ENCODE assay signal across 1 cellular context in genomic region chr2:74391580-74392448, GRCh38.
TF ChIP-seq lines count a peak whose summit lies in the region.

No MANE protein-coding gene starts in this region.

TF ChIP-seq in HepG2, 621 proteins besides CTCF, POLR2A, EP300 and RAD21 (continued from another document and continues in another):
- TF ChIP-seq ZNF652 (CRISPR knock-in tag; IDR thresholded peaks at IDR 0.05; ENCODE audit: borderline replicate concordance, low read depth) (no peak; the same call in 1 of the 2 replicates), TRAFD1 (CRISPR knock-in tag; IDR thresholded peaks at IDR 0.05; ENCODE audit: borderline replicate concordance) (no peak), ZFP90 (CRISPR knock-in tag; IDR thresholded peaks at IDR 0.05; ENCODE audit: borderline replicate concordance) (no peak), BRCA1 (CRISPR knock-in tag; IDR thresholded peaks at IDR 0.05) (no peak), ZNF597 (CRISPR knock-in tag; IDR thresholded peaks at IDR 0.05) (no peak), KLF12 (CRISPR knock-in tag; IDR thresholded peaks at IDR 0.05; ENCODE audit: borderline replicate concordance) (peak; percentile 65; the same call in 1 of the 2 replicates), ZNF20 (CRISPR knock-in tag; IDR thresholded peaks at IDR 0.05) (no peak), ZSCAN12 (CRISPR knock-in tag; IDR thresholded peaks at IDR 0.05) (no peak), ZNF720 (CRISPR knock-in tag; IDR thresholded peaks at IDR 0.05) (no peak), ZNF713 (CRISPR knock-in tag; IDR thresholded peaks at IDR 0.05) (no peak; the same call in 1 of the 2 replicates), SIN3B (IDR thresholded peaks at IDR 0.05; ENCODE audit: low read length) (peak; percentile 66; the same call in 1 of the 2 replicates), TFAP4 (IDR thresholded peaks at IDR 0.05; ENCODE audit: borderline replicate concordance, low read depth) (peak; percentile 45; the same call in 1 of the 2 replicates), DMAP1 (CRISPR knock-in tag; IDR thresholded peaks at IDR 0.05) (peak; percentile 76; the same call in 1 of the 2 replicates), ISX (CRISPR knock-in tag; conservative IDR thresholded peaks at IDR 0.05) (no peak), ZBTB25 (CRISPR knock-in tag; IDR thresholded peaks at IDR 0.05) (no peak; the same call in none of the 2 replicates), ZNF670 (CRISPR knock-in tag; IDR thresholded peaks at IDR 0.05; ENCODE audit: borderline replicate concordance) (peak; percentile 74; the same call in 1 of the 2 replicates), KMT2B (CRISPR knock-in tag; IDR thresholded peaks at IDR 0.05) (peak; percentile 91), KLF13 (CRISPR knock-in tag; IDR thresholded peaks at IDR 0.05) (0 out of 2 replicates have a peak, but pooled peaks have one; percentile 78), RFX5 (IDR thresholded peaks at IDR 0.05; ENCODE audit: low read depth, low read length) (no peak), ZNF552 (CRISPR knock-in tag; IDR thresholded peaks at IDR 0.05; ENCODE audit: borderline replicate concordance) (no peak; the same call in 1 of the 2 replicates), KAT8 (CRISPR knock-in tag; IDR thresholded peaks at IDR 0.05) (peak; percentile 86), SOX13 (IDR thresholded peaks at IDR 0.05) (no peak), SOX13 (CRISPR knock-in tag; conservative IDR thresholded peaks at IDR 0.05 in 1 of 2, IDR thresholded peaks at IDR 0.05 in 1 of 2) (no peak), PHF20 (CRISPR knock-in tag; IDR thresholded peaks at IDR 0.05) (peak; percentile 66; the same call in 1 of the 2 replicates)
- TF ChIP-seq, protein P1, sequence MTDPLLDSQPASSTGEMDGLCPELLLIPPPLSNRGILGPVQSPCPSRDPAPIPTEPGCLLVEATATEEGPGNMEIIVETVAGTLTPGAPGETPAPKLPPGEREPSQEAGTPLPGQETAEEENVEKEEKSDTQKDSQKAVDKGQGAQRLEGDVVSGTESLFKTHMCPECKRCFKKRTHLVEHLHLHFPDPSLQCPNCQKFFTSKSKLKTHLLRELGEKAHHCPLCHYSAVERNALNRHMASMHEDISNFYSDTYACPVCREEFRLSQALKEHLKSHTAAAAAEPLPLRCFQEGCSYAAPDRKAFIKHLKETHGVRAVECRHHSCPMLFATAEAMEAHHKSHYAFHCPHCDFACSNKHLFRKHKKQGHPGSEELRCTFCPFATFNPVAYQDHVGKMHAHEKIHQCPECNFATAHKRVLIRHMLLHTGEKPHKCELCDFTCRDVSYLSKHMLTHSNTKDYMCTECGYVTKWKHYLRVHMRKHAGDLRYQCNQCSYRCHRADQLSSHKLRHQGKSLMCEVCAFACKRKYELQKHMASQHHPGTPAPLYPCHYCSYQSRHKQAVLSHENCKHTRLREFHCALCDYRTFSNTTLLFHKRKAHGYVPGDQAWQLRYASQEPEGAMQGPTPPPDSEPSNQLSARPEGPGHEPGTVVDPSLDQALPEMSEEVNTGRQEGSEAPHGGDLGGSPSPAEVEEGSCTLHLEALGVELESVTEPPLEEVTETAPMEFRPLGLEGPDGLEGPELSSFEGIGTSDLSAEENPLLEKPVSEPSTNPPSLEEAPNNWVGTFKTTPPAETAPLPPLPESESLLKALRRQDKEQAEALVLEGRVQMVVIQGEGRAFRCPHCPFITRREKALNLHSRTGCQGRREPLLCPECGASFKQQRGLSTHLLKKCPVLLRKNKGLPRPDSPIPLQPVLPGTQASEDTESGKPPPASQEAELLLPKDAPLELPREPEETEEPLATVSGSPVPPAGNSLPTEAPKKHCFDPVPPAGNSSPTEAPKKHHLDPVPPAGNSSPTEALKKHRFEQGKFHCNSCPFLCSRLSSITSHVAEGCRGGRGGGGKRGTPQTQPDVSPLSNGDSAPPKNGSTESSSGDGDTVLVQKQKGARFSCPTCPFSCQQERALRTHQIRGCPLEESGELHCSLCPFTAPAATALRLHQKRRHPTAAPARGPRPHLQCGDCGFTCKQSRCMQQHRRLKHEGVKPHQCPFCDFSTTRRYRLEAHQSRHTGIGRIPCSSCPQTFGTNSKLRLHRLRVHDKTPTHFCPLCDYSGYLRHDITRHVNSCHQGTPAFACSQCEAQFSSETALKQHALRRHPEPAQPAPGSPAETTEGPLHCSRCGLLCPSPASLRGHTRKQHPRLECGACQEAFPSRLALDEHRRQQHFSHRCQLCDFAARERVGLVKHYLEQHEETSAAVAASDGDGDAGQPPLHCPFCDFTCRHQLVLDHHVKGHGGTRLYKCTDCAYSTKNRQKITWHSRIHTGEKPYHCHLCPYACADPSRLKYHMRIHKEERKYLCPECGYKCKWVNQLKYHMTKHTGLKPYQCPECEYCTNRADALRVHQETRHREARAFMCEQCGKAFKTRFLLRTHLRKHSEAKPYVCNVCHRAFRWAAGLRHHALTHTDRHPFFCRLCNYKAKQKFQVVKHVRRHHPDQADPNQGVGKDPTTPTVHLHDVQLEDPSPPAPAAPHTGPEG (CRISPR knock-in tag; IDR thresholded peaks at IDR 0.05) = 0 out of 2 replicates have a peak, but pooled peaks have one; percentile 16
- TF ChIP-seq, protein P2, sequence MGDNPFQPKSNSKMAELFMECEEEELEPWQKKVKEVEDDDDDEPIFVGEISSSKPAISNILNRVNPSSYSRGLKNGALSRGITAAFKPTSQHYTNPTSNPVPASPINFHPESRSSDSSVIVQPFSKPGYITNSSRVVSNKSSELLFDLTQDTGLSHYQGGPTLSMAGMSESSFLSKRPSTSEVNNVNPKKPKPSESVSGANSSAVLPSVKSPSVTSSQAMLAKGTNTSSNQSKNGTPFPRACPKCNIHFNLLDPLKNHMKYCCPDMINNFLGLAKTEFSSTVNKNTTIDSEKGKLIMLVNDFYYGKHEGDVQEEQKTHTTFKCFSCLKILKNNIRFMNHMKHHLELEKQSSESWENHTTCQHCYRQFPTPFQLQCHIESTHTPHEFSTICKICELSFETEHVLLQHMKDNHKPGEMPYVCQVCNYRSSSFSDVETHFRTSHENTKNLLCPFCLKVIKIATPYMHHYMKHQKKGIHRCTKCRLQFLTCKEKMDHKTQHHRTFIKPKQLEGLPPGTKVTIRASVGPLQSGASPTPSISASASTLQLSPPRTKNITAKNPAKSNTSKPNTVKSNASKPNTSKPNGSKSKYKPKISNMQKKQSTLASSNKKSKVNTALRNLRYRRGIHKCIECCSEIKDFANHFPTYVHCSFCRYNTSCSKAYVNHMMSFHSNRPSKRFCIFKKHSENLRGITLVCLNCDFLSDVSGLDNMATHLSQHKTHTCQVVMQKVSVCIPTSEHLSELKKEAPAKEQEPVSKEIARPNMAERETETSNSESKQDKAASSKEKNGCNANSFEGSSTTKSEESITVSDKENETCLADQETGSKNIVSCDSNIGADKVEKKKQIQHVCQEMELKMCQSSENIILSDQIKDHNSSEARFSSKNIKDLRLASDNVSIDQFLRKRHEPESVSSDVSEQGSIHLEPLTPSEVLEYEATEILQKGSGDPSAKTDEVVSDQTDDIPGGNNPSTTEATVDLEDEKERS (CRISPR knock-in tag; IDR thresholded peaks at IDR 0.05) = no peak
- TF ChIP-seq, protein P3, sequence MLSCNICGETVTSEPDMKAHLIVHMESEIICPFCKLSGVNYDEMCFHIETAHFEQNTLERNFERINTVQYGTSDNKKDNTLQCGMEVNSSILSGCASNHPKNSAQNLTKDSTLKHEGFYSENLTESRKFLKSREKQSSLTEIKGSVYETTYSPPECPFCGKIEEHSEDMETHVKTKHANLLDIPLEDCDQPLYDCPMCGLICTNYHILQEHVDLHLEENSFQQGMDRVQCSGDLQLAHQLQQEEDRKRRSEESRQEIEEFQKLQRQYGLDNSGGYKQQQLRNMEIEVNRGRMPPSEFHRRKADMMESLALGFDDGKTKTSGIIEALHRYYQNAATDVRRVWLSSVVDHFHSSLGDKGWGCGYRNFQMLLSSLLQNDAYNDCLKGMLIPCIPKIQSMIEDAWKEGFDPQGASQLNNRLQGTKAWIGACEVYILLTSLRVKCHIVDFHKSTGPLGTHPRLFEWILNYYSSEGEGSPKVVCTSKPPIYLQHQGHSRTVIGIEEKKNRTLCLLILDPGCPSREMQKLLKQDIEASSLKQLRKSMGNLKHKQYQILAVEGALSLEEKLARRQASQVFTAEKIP (CRISPR knock-in tag; IDR thresholded peaks at IDR 0.05; ENCODE audit: borderline replicate concordance) = no peak
- TF ChIP-seq, protein P4, sequence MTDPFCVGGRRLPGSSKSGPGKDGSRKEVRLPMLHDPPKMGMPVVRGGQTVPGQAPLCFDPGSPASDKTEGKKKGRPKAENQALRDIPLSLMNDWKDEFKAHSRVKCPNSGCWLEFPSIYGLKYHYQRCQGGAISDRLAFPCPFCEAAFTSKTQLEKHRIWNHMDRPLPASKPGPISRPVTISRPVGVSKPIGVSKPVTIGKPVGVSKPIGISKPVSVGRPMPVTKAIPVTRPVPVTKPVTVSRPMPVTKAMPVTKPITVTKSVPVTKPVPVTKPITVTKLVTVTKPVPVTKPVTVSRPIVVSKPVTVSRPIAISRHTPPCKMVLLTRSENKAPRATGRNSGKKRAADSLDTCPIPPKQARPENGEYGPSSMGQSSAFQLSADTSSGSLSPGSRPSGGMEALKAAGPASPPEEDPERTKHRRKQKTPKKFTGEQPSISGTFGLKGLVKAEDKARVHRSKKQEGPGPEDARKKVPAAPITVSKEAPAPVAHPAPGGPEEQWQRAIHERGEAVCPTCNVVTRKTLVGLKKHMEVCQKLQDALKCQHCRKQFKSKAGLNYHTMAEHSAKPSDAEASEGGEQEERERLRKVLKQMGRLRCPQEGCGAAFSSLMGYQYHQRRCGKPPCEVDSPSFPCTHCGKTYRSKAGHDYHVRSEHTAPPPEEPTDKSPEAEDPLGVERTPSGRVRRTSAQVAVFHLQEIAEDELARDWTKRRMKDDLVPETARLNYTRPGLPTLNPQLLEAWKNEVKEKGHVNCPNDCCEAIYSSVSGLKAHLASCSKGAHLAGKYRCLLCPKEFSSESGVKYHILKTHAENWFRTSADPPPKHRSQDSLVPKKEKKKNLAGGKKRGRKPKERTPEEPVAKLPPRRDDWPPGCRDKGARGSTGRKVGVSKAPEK (CRISPR knock-in tag; IDR thresholded peaks at IDR 0.05; ENCODE audit: borderline replicate concordance) = no peak
- TF ChIP-seq, protein P5, sequence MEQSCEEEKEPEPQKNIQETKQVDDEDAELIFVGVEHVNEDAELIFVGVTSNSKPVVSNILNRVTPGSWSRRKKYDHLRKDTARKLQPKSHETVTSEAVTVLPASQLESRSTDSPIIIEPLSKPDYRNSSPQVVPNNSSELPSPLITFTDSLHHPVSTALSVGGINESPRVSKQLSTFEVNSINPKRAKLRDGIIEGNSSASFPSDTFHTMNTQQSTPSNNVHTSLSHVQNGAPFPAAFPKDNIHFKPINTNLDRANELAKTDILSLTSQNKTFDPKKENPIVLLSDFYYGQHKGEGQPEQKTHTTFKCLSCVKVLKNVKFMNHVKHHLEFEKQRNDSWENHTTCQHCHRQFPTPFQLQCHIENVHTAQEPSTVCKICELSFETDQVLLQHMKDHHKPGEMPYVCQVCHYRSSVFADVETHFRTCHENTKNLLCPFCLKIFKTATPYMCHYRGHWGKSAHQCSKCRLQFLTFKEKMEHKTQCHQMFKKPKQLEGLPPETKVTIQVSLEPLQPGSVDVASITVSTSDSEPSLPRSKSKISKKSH (CRISPR knock-in tag; IDR thresholded peaks at IDR 0.05; ENCODE audit: borderline replicate concordance) = no peak
- TF ChIP-seq, protein P6, sequence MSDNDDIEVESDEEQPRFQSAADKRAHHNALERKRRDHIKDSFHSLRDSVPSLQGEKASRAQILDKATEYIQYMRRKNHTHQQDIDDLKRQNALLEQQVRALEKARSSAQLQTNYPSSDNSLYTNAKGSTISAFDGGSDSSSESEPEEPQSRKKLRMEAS (IDR thresholded peaks at IDR 0.05) = peak; percentile 66
